ENCODE assay signal across 8 cellular contexts in genomic region chr19:48444933-48445194, GRCh38. TPM values are rescaled to one million over a fixed set of nuclear protein-coding genes. Genes with fewer than 3 reads are reported as not detected.
DNase-seq lines count a peak whose midpoint lies in the region; ATAC-seq and TF ChIP-seq lines count a peak whose summit lies in the region.

No MANE protein-coding gene starts in this region.

- intact Hi-C loops in activated CD4-positive, alpha-beta T cell treated with anti-CD3 and anti-CD28 coated beads, Interleukin-2, amount 10 ng/mL, durations not matched to agents 24 days and 14 days (cut with micrococcal nuclease): loop anchor here (1.0 to 2.0 kb wide), 4 partner anchors 26 to 124 kb away; partner anchors contain the start of genes KDELR1 and TMEM143
- intact Hi-C loops in activated B cell treated with CpG ODN at 0.5 μM for 24 hours (cut with micrococcal nuclease): loop anchor here (1.0 kb wide), 8 partner anchors 24 to 174 kb away; partner anchors contain the start of genes CYTH2, KDELR1, RPL18 and SPHK2

- H3K27me3 ChIP-seq in iPS-15b (ENCODE audit: control insufficient read depth, insufficient read depth, low read length) (no peaks in the 10 kb centered on the region), suprapubic skin (peaks cover 28% of the 10 kb centered on the region)

- TF ChIP-seq CTCF in activated B cell treated with CpG ODN at 0.5 μM for 24 hours (IDR thresholded peaks at IDR 0.05): no peak
- no peak for TF ChIP-seq CTCF in suprapubic skin (IDR thresholded peaks at IDR 0.05)

- peak overlapping the region; percentile 97 for H3K27ac Mint-ChIP-seq in activated CD4-positive, alpha-beta T cell treated with anti-CD3 and anti-CD28 coated beads, Interleukin-2, amount 10 ng/mL, durations not matched to agents 24 days and 14 days
- H3K27ac Mint-ChIP-seq in activated B cell treated with CpG ODN at 0.5 μM for 24 hours: peak overlapping the region; percentile 95

- H3K9me3 ChIP-seq in iPS-15b (ENCODE audit: control insufficient read depth, insufficient read depth, low read length) (no peaks in the 10 kb centered on the region), suprapubic skin (no peaks in the 10 kb centered on the region)

- no peak overlapping the region for H3K27ac ChIP-seq in suprapubic skin

- 13% methylated on average over 3 of the region's 3 CpGs for WGBS in suprapubic skin

- peak overlapping the region; percentile 96 for H3K4me3 Mint-ChIP-seq in activated CD4-positive, alpha-beta T cell treated with anti-CD3 and anti-CD28 coated beads, Interleukin-2, amount 10 ng/mL, durations not matched to agents 24 days and 14 days
- peak overlapping the region; percentile 96 for H3K4me3 Mint-ChIP-seq in activated B cell treated with CpG ODN at 0.5 μM for 24 hours

- peaks cover 25% of the 10 kb centered on the region for H3K27me3 Mint-ChIP-seq in activated CD4-positive, alpha-beta T cell treated with anti-CD3 and anti-CD28 coated beads, Interleukin-2, amount 10 ng/mL, durations not matched to agents 24 days and 14 days
- peaks cover 19% of the 10 kb centered on the region for H3K27me3 Mint-ChIP-seq in activated B cell treated with CpG ODN at 0.5 μM for 24 hours

- peak overlapping the region; percentile 100 for H3K4me3 ChIP-seq in iPS-15b (ENCODE audit: low read depth, low read length)
- H3K4me3 ChIP-seq in suprapubic skin: peak overlapping the region; percentile 92

- no peak for TF ChIP-seq POLR2A in suprapubic skin (IDR thresholded peaks at IDR 0.05)

- POLR2A ChIA-PET in activated B cell treated with CpG ODN at 0.5 μM for 24 hours (lab: Charles Lee): interaction anchor here (1.0 to 2.2 kb wide), 4 partner anchors 45 to 123 kb away, joined by 3 to 7 read pairs (median 4); partner anchors contain the start of genes SYNGR4 and TMEM143

- CTCF ChIA-PET in activated B cell treated with CpG ODN at 0.5 μM for 24 hours (lab: Charles Lee): interaction anchor here (0.8 to 2.0 kb wide), 4 partner anchors 45 to 139 kb away, joined by 3 to 7 read pairs (median 4); partner anchors contain the start of gene KDELR1

- DNase-seq in activated CD4-positive, alpha-beta T cell treated with anti-CD3 and anti-CD28 coated beads, Interleukin-2, amount 10 ng/mL, durations not matched to agents 24 days and 14 days: no peak
- DNase-seq in activated CD4-positive, alpha-beta T cell treated with anti-CD3 and anti-CD28 coated beads, Interleukin-2, amount 50 U/mL, for 48 hours: no peak
- DNase-seq in activated B cell treated with CpG ODN at 0.5 μM for 24 hours: no peak
- DNase-seq in suprapubic skin (ENCODE audit: low spot score in 2 of 2): no peak
- no peak for DNase-seq in C1 segment of cervical spinal cord (lab: John Stamatoyannopoulos, UW)
- no peak for DNase-seq in SW480 (ENCODE audit: low spot score)
- DNase-seq in NCI-H1105 treated with DMSO at 0.1 percent for 48 hours (lab: John Stamatoyannopoulos, UW): no peak

- H3K9me3 Mint-ChIP-seq in activated CD4-positive, alpha-beta T cell treated with anti-CD3 and anti-CD28 coated beads, Interleukin-2, amount 10 ng/mL, durations not matched to agents 24 days and 14 days: no peaks in the 10 kb centered on the region
- H3K9me3 Mint-ChIP-seq in activated B cell treated with CpG ODN at 0.5 μM for 24 hours: no peaks in the 10 kb centered on the region

- H3K4me1 ChIP-seq in iPS-15b (ENCODE audit: control insufficient read depth, insufficient read depth, low read length) (peaks cover 4% of the 10 kb centered on the region), suprapubic skin (peaks cover 37% of the 10 kb centered on the region)

- peaks cover 37% of the 10 kb centered on the region for H3K36me3 Mint-ChIP-seq in activated CD4-positive, alpha-beta T cell treated with anti-CD3 and anti-CD28 coated beads, Interleukin-2, amount 10 ng/mL, durations not matched to agents 24 days and 14 days (ENCODE audit: low read depth)
- H3K36me3 Mint-ChIP-seq in activated B cell treated with CpG ODN at 0.5 μM for 24 hours (ENCODE audit: low read depth): peaks cover 39% of the 10 kb centered on the region

- peaks cover 8% of the 10 kb centered on the region for H3K36me3 ChIP-seq in iPS-15b (ENCODE audit: control insufficient read depth, insufficient read depth, low read length)
- H3K36me3 ChIP-seq in suprapubic skin: peaks cover 24% of the 10 kb centered on the region

- H3K4me1 Mint-ChIP-seq in activated CD4-positive, alpha-beta T cell treated with anti-CD3 and anti-CD28 coated beads, Interleukin-2, amount 10 ng/mL, durations not matched to agents 24 days and 14 days: peaks cover 23% of the 10 kb centered on the region
- H3K4me1 Mint-ChIP-seq in activated B cell treated with CpG ODN at 0.5 μM for 24 hours: peaks cover 35% of the 10 kb centered on the region

- TF ChIP-seq EP300 in suprapubic skin (IDR thresholded peaks at IDR 0.05): no peak

- no peak overlapping the region for H3K9ac ChIP-seq in iPS-15b (ENCODE audit: low read depth, low read length)

- no peak for ATAC-seq in activated B cell treated with CpG ODN at 0.5 μM for 24 hours (ENCODE audit: low read depth)

RNA-seq across cellular contexts. Expression of gene GRWD1, which starts 0.9 kb away (rescaled TPM):
- total RNA-seq in activated CD4-positive, alpha-beta T cell treated with anti-CD3 and anti-CD28 coated beads, Interleukin-2, amount 10 ng/mL, durations not matched to agents 24 days and 14 days: 89.1 and 90.6 TPM in 2 replicates
- total RNA-seq in activated B cell treated with CpG ODN at 0.5 μM for 24 hours (63.4 and 71.4 TPM in 2 replicates), suprapubic skin (10 to 100 TPM; 24.5 to 53.4 (median 40.1) TPM)

RNA-seq across cellular contexts. Expression of gene KCNJ14, which starts 10.5 kb away (rescaled TPM):
- total RNA-seq in activated CD4-positive, alpha-beta T cell treated with anti-CD3 and anti-CD28 coated beads, Interleukin-2, amount 10 ng/mL, durations not matched to agents 24 days and 14 days: 2.4 TPM in 2 replicates
- total RNA-seq in activated B cell treated with CpG ODN at 0.5 μM for 24 hours (1.7 and 2.2 TPM in 2 replicates), suprapubic skin (1 to 10 TPM; 4.2 to 4.7 (median 4.6) TPM)

RNA-seq across cellular contexts. Expression of gene CYTH2, which starts 24.3 kb away (rescaled TPM):
- 30.6 and 31.6 TPM in 2 replicates for total RNA-seq in activated CD4-positive, alpha-beta T cell treated with anti-CD3 and anti-CD28 coated beads, Interleukin-2, amount 10 ng/mL, durations not matched to agents 24 days and 14 days
- total RNA-seq in activated B cell treated with CpG ODN at 0.5 μM for 24 hours: 35.6 and 40.5 TPM in 2 replicates
- total RNA-seq in suprapubic skin: 10 to 100 TPM; 54.9 to 86.5 (median 63.2) TPM

RNA-seq across cellular contexts. Expression of gene GRIN2D, which starts 51.4 kb away (rescaled TPM):
- 0.16 and 0.26 TPM in 2 replicates for total RNA-seq in activated CD4-positive, alpha-beta T cell treated with anti-CD3 and anti-CD28 coated beads, Interleukin-2, amount 10 ng/mL, durations not matched to agents 24 days and 14 days
- total RNA-seq in activated B cell treated with CpG ODN at 0.5 μM for 24 hours: 0.93 and 1.2 TPM in 2 replicates
- total RNA-seq in suprapubic skin: 1 to 10 TPM in 2 of 4 donors, under 1 TPM in 2; 0.38 to 1.4 (median 0.94) TPM

RNA-seq across cellular contexts. Expression of gene KDELR1, which starts 53.5 kb away (rescaled TPM):
- 75.5 and 77.7 TPM in 2 replicates for total RNA-seq in activated CD4-positive, alpha-beta T cell treated with anti-CD3 and anti-CD28 coated beads, Interleukin-2, amount 10 ng/mL, durations not matched to agents 24 days and 14 days
- 50.8 and 51.9 TPM in 2 replicates for total RNA-seq in activated B cell treated with CpG ODN at 0.5 μM for 24 hours
- 10 to 100 TPM; 77.3 to 94.1 (median 87.7) TPM for total RNA-seq in suprapubic skin
